8 cellular contexts compared by ENCODE assay signal in genomic region chr9:125239631-125240597, GRCh38.
A peak's percentile ranks its signal among the peaks of the same experiment; 100 is the strongest.
DNase-seq lines count a peak whose midpoint lies in the region; TF ChIP-seq lines count a peak whose summit lies in the region.

No MANE protein-coding gene starts in this region.

- peak overlapping the region; percentile 81 for H3K4me2 ChIP-seq in SU-DHL-6 (ENCODE audit: low read depth, low read length, poor library complexity, severe bottlenecking)

- H3F3A ChIP-seq in SU-DHL-6 (ENCODE audit: insufficient read depth), result peaks cover 55% of the 10 kb centered on the region

- peak overlapping the region; percentile 60 for H3K27ac ChIP-seq in SU-DHL-6 (ENCODE audit: low read depth, low read length)
- H3K27ac ChIP-seq in rectal smooth muscle tissue (ENCODE audit: low read depth, low read length), result peak overlapping the region; percentile 99

- H4K20me1 ChIP-seq in SU-DHL-6 (ENCODE audit: low read depth, low read length), result peaks cover 22% of the 10 kb centered on the region; the same call in 1 of the 2 replicates

- peaks cover 29% of the 10 kb centered on the region for H3K4me1 ChIP-seq in rectal smooth muscle tissue (ENCODE audit: control insufficient read depth, insufficient read depth, low read length)

- no peaks in the 10 kb centered on the region for H3K9me3 ChIP-seq in SU-DHL-6 (ENCODE audit: insufficient read depth, low read length)

- H3K79me2 ChIP-seq in SU-DHL-6 (ENCODE audit: insufficient read depth, low read length), result peaks cover 42% of the 10 kb centered on the region

- peak overlapping the region; percentile 91 for H3K9ac ChIP-seq in SU-DHL-6 (ENCODE audit: low read length)
- peak overlapping the region; percentile 100 for H3K9ac ChIP-seq in rectal smooth muscle tissue (ENCODE audit: low read length)

- H2AFZ ChIP-seq in SU-DHL-6 (ENCODE audit: low read depth, low read length, severe bottlenecking), result no peak overlapping the region

- H3K4me3 ChIP-seq in GM06990 (replicated peaks; ENCODE audit: low read depth, low read length) (peak overlapping the region; percentile 99), SU-DHL-6 (ENCODE audit: insufficient read depth, low read length, poor library complexity, severe bottlenecking) (peak overlapping the region; percentile 80), fibroblast of pulmonary artery (replicated peaks; ENCODE audit: low read depth, low read length) (peak overlapping the region; percentile 98), rectal smooth muscle tissue (ENCODE audit: low read length) (peak overlapping the region; percentile 100)

- H3K27me3 ChIP-seq in GM06990 (replicated peaks; ENCODE audit: control insufficient read depth, insufficient read depth, low read length) (no peaks in the 10 kb centered on the region), SU-DHL-6 (ENCODE audit: low read length) (no peaks in the 10 kb centered on the region), rectal smooth muscle tissue (ENCODE audit: control insufficient read depth, insufficient read depth, low read length) (no peaks in the 10 kb centered on the region)

- H3K9me2 ChIP-seq in SU-DHL-6 (replicated peaks; ENCODE audit: insufficient read depth, low read length), result no peaks in the 10 kb centered on the region

- TF ChIP-seq CTCF in GM06990 (IDR thresholded peaks at IDR 0.05; ENCODE audit: insufficient read depth, low read length, poor library complexity, severe bottlenecking) (no peak), SU-DHL-6 (IDR thresholded peaks at IDR 0.05; ENCODE audit: insufficient read depth, low read length, poor library complexity, severe bottlenecking) (no peak), fibroblast of pulmonary artery (IDR thresholded peaks at IDR 0.05; ENCODE audit: low read length, missing control alignments) (no peak)

- DNase-seq in GM06990 (ENCODE audit: extremely low read depth, insufficient read length), result no peak
- no peak for DNase-seq in fibroblast of pulmonary artery (ENCODE audit: low read depth)
- no peak for DNase-seq in NCI-H1694 treated with DMSO at 0.1 percent for 48 hours (lab: John Stamatoyannopoulos, UW)
- DNase-seq in effector CD8-positive, alpha-beta T cell (lab: John Stamatoyannopoulos, UW), result no peak
- no peak for DNase-seq in DMS 273 (lab: John Stamatoyannopoulos, UW; ENCODE audit: unreplicated experiment)
- DNase-seq in NCI-H226, result no peak

- peaks cover 13% of the 10 kb centered on the region for H3K36me3 ChIP-seq in GM06990 (ENCODE audit: control insufficient read depth, insufficient read depth, low read length)
- H3K36me3 ChIP-seq in SU-DHL-6 (ENCODE audit: low read length), result peaks cover 34% of the 10 kb centered on the region
- peaks cover 25% of the 10 kb centered on the region for H3K36me3 ChIP-seq in rectal smooth muscle tissue (ENCODE audit: control insufficient read depth, insufficient read depth, low read length)
